Comparison of ENCODE assay signal across 8 cellular contexts in genomic region chr6:34888441-34888820, GRCh38. TPM values are rescaled to one million over a fixed set of nuclear protein-coding genes. Genes with fewer than 3 reads are reported as not detected.
DNase-seq lines count a peak whose midpoint lies in the region; ATAC-seq and TF ChIP-seq lines count a peak whose summit lies in the region.

No MANE protein-coding gene starts in this region.

- TF ChIP-seq POLR2A in NB4 (IDR thresholded peaks at IDR 0.05; ENCODE audit: extremely low read depth, insufficient read length) = no peak

- CTCF ChIA-PET in CD8-positive, alpha-beta memory T cell (lab: Charles Lee) = interaction anchor here (1.4 kb wide), 1 partner anchor 132 kb away, joined by 6 read pairs; the partner anchor contains the start of gene SNRPC

- H3K4me3 Mint-ChIP-seq in CD8-positive, alpha-beta memory T cell = peak overlapping the region; percentile 99 to 100 (median 100)
- H3K4me3 Mint-ChIP-seq in effector memory CD8-positive, alpha-beta T cell = peak overlapping the region; percentile 97 to 100

- H3K27me3 Mint-ChIP-seq in CD8-positive, alpha-beta memory T cell = peaks cover 0 to 4% of the 10 kb centered on the region in 2 donors
- no peaks in the 10 kb centered on the region for H3K27me3 Mint-ChIP-seq in effector memory CD8-positive, alpha-beta T cell

- peak overlapping the region; percentile 94 for H3K27ac ChIP-seq in CD8-positive, alpha-beta memory T cell (ENCODE audit: low read depth, low read length)

- H3K4me1 Mint-ChIP-seq in CD8-positive, alpha-beta memory T cell = peaks cover 46 to 70% (median 62%) of the 10 kb centered on the region in 3 donors
- H3K4me1 Mint-ChIP-seq in effector memory CD8-positive, alpha-beta T cell (ENCODE audit: low read depth in 2 of 2) = peaks cover 30 to 56% of the 10 kb centered on the region in 2 donors

- POLR2A ChIA-PET in CD8-positive, alpha-beta memory T cell (lab: Charles Lee) = interaction anchor here (0.6 to 2.6 kb wide), 9 partner anchors 24 to 706 kb away, joined by 3 to 14 read pairs (median 4); partner anchors contain the start of genes BLTP3A, HMGA1 and SNRPC

- no peaks in the 10 kb centered on the region for H3K36me3 ChIP-seq in CD8-positive, alpha-beta memory T cell (ENCODE audit: insufficient read depth, low read length)
- H3K36me3 ChIP-seq in neuron (ENCODE audit: insufficient read depth, low read length) = peaks cover 11% of the 10 kb centered on the region

- no peaks in the 10 kb centered on the region for H3K9me3 ChIP-seq in CD8-positive, alpha-beta memory T cell (ENCODE audit: low read length)
- no peaks in the 10 kb centered on the region for H3K9me3 ChIP-seq in neuron (ENCODE audit: low read length)

- peak overlapping the region; percentile 94 to 100 (median 99) for H3K27ac Mint-ChIP-seq in CD8-positive, alpha-beta memory T cell
- peak overlapping the region; percentile 99 to 100 for H3K27ac Mint-ChIP-seq in effector memory CD8-positive, alpha-beta T cell

- H3K4me3 ChIP-seq in CD8-positive, alpha-beta memory T cell (ENCODE audit: low read length) = peak overlapping the region; percentile 89
- peak overlapping the region; percentile 83 for H3K4me3 ChIP-seq in NB4 (ENCODE audit: low read depth, low read length)
- peak overlapping the region; percentile 94 for H3K4me3 ChIP-seq in neuron (ENCODE audit: low read length)

- peak; percentile 11 for ATAC-seq in effector memory CD8-positive, alpha-beta T cell (replicated peaks)
- no peak for ATAC-seq in GM18858 (IDR thresholded peaks at IDR 0.05; ENCODE audit: unreplicated experiment)
- no peak for ATAC-seq in GM21515 (IDR thresholded peaks at IDR 0.05; ENCODE audit: unreplicated experiment)

- H3K27me3 ChIP-seq in CD8-positive, alpha-beta memory T cell (ENCODE audit: insufficient read depth, low read length, poor library complexity, severe bottlenecking) = no peaks in the 10 kb centered on the region
- no peaks in the 10 kb centered on the region for H3K27me3 ChIP-seq in neuron (ENCODE audit: insufficient read depth, low read length)

- no peak for TF ChIP-seq CTCF in NB4 (IDR thresholded peaks at IDR 0.05; ENCODE audit: low read depth, low read length)

- peak in 1 of 5 donors; percentile 37 for DNase-seq in CD8-positive, alpha-beta memory T cell
- DNase-seq in NB4 (ENCODE audit: low read depth) = no peak
- DNase-seq in effector memory CD8-positive, alpha-beta T cell = no peak
- DNase-seq in activated gamma-delta T cell treated with Interleukin-2 at 50 U/mL for 16 hours = no peak
- no peak for DNase-seq in kidney glomerular epithelial cell (lab: John Stamatoyannopoulos, UW)

- peaks cover 7 to 38% (median 10%) of the 10 kb centered on the region in 3 donors for H3K36me3 Mint-ChIP-seq in CD8-positive, alpha-beta memory T cell
- H3K36me3 Mint-ChIP-seq in effector memory CD8-positive, alpha-beta T cell (ENCODE audit: insufficient read depth) = peaks cover 52% of the 10 kb centered on the region

- H2AFZ ChIP-seq in neuron (ENCODE audit: low read depth, low read length) = peak overlapping the region; percentile 91

- peaks cover 27% of the 10 kb centered on the region for H3K4me1 ChIP-seq in CD8-positive, alpha-beta memory T cell (ENCODE audit: insufficient read depth, low read length)
- peaks cover 13% of the 10 kb centered on the region for H3K4me1 ChIP-seq in neuron (ENCODE audit: insufficient read depth, low read length)

- peaks cover 0 to 4% (median 0%) of the 10 kb centered on the region in 5 donors for H3K9me3 Mint-ChIP-seq in CD8-positive, alpha-beta memory T cell
- no peaks in the 10 kb centered on the region for H3K9me3 Mint-ChIP-seq in effector memory CD8-positive, alpha-beta T cell

RNA-seq across cellular contexts. Expression of gene TAF11, which starts 0.6 kb away (rescaled TPM):
- 10 to 100 TPM; 28.9 to 34.1 TPM for total RNA-seq in CD8-positive, alpha-beta memory T cell
- polyA plus RNA-seq in CD8-positive, alpha-beta memory T cell = 19.4 TPM

RNA-seq across cellular contexts. Expression of gene ANKS1A, which starts 0.6 kb away (rescaled TPM):
- total RNA-seq in CD8-positive, alpha-beta memory T cell = 1 to 10 TPM; 8.7 to 9.6 TPM
- polyA plus RNA-seq in CD8-positive, alpha-beta memory T cell = 3.0 TPM
